ENCODE assay signal across 11 cellular contexts in the genomic region with DNA sequence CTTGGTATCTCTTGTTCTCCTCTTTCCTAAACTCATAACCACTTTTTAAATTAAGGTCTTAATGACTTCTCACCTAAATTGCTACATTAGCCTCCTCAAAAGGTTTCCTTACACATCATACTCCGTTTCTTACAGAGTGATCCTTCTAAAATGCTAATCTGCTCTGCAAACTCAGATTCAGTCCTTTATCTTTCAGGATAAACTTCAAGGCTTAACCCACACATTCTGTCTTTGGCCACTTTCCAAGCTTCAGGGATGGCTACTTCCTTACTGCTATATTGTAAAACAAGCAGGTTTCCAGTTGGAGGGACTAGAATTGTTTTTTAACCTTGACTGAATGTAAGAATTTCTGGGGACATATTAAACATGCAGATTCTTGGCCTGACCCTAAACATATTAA.
DNase-seq lines count a peak whose midpoint lies in the region; ATAC-seq and TF ChIP-seq lines count a peak whose summit lies in the region.
"Had no signal": no experiment of that assay in that cellular context is flagged by ENCODE, and none has a peak within 500 bp of the region (broad histone marks: within the 10 kb centered on the region; RNA-seq: fewer than 3 reads in every experiment).

No MANE protein-coding gene starts in this region.

- H3K79me2 ChIP-seq in smooth muscle cell (ENCODE audit: low read depth): no peaks in the 10 kb centered on the region

- H3K36me3 Mint-ChIP-seq in CD14-positive monocyte (no peaks in the 10 kb centered on the region), HFFc6 (ENCODE audit: low read depth) (no peaks in the 10 kb centered on the region), WTC11 (no peaks in the 10 kb centered on the region)
- peaks cover 13% of the 10 kb centered on the region for H3K36me3 Mint-ChIP-seq in activated naive CD8-positive, alpha-beta T cell treated with anti-CD3 and anti-CD28 coated beads, Interleukin-2, amount 10 ng/mL, durations not matched to agents 7 days and 5 days

- H3K27me3 ChIP-seq in mucosa of rectum (ENCODE audit: control insufficient read depth in 2 of 2, insufficient read depth in 2 of 2, low read length in 2 of 2) (no peaks in the 10 kb centered on the region), smooth muscle cell (ENCODE audit: low read depth) (no peaks in the 10 kb centered on the region)

- H3K27ac Mint-ChIP-seq in CD14-positive monocyte (peak overlapping the region; percentile 8 to 91 (median 67)), HFFc6 (no peak overlapping the region), WTC11 (no peak overlapping the region)
- H3K27ac Mint-ChIP-seq in activated naive CD8-positive, alpha-beta T cell treated with anti-CD3 and anti-CD28 coated beads, Interleukin-2, amount 10 ng/mL, durations not matched to agents 7 days and 5 days: peak overlapping the region; percentile 97

- H3K9me3 ChIP-seq in mucosa of rectum (ENCODE audit: control insufficient read depth in 2 of 2, low read length in 2 of 2) (no peaks in the 10 kb centered on the region), smooth muscle cell (replicated peaks; ENCODE audit: low read depth) (no peaks in the 10 kb centered on the region)
- H3K9me3 ChIP-seq: prostate gland had no signal

- ATAC-seq in activated naive CD8-positive, alpha-beta T cell treated with anti-CD3 and anti-CD28 coated beads, Interleukin-2, amount 10 ng/mL, durations not matched to agents 7 days and 5 days (ENCODE audit: low read depth): no peak
- no peak for ATAC-seq in WTC11

- DNase-seq in CD14-positive monocyte (ENCODE audit: low spot score) (no peak), HFFc6 (no peak), smooth muscle cell (lab: John Stamatoyannopoulos, UW; ENCODE audit: unreplicated experiment) (no peak), WTC11 (ENCODE audit: low spot score) (no peak), NCI-H1417 treated with DMSO at 0.1 percent for 48 hours (lab: John Stamatoyannopoulos, UW) (no peak), putamen (ENCODE audit: low spot score) (no peak)
- DNase-seq in activated naive CD8-positive, alpha-beta T cell treated with anti-CD3 and anti-CD28 coated beads, Interleukin-2, amount 10 ng/mL, durations not matched to agents 7 days and 5 days: no peak
- DNase-seq: DMS79, GOT3 had no signal

- no peak for TF ChIP-seq CTCF in CD14-positive monocyte (IDR thresholded peaks at IDR 0.05)
- no peak for TF ChIP-seq CTCF in HFFc6 (IDR thresholded peaks at IDR 0.05)
- TF ChIP-seq CTCF in smooth muscle cell (IDR thresholded peaks at IDR 0.05; ENCODE audit: borderline replicate concordance, insufficient read depth, poor library complexity, severe bottlenecking): no peak
- no peak for TF ChIP-seq CTCF in WTC11 (IDR thresholded peaks at IDR 0.05)

- H3K9ac ChIP-seq in mucosa of rectum (ENCODE audit: low read depth in 1 of 2, low read length in 2 of 2) (peak overlapping the region in 1 of 2 donors; percentile 61), smooth muscle cell (ENCODE audit: low read depth) (no peak overlapping the region)

- H3K4me1 ChIP-seq in mucosa of rectum (ENCODE audit: control insufficient read depth in 2 of 2, insufficient read depth in 2 of 2, low read length in 2 of 2) (peaks cover 17 to 31% of the 10 kb centered on the region in 2 donors), smooth muscle cell (ENCODE audit: low read depth) (no peaks in the 10 kb centered on the region)

- H3K9me3 Mint-ChIP-seq in CD14-positive monocyte (peaks cover 0 to 3% (median 0%) of the 10 kb centered on the region in 7 donors), HFFc6 (no peaks in the 10 kb centered on the region), WTC11 (peaks cover 9% of the 10 kb centered on the region; the same call in 1 of the 2 replicates)
- H3K9me3 Mint-ChIP-seq in activated naive CD8-positive, alpha-beta T cell treated with anti-CD3 and anti-CD28 coated beads, Interleukin-2, amount 10 ng/mL, durations not matched to agents 7 days and 5 days: no peaks in the 10 kb centered on the region

- CTCF ChIA-PET in WTC11 (lab: Charles Lee): no interaction called here

- 27% methylated on average over 1 of the region's 1 CpG for WGBS in smooth muscle cell (ENCODE audit: low lambda C conversion rate)

- H3K4me2 ChIP-seq in smooth muscle cell: no peak overlapping the region

- H3K4me1 Mint-ChIP-seq in CD14-positive monocyte (peaks cover 62% of the 10 kb centered on the region), HFFc6 (ENCODE audit: low read depth) (peaks cover 24% of the 10 kb centered on the region), WTC11 (no peaks in the 10 kb centered on the region)
- H3K4me1 Mint-ChIP-seq in activated naive CD8-positive, alpha-beta T cell treated with anti-CD3 and anti-CD28 coated beads, Interleukin-2, amount 10 ng/mL, durations not matched to agents 7 days and 5 days: peaks cover 35% of the 10 kb centered on the region

- H3K27me3 Mint-ChIP-seq in CD14-positive monocyte (ENCODE audit: low read depth in 3 of 3): peaks cover 0 to 4% (median 0%) of the 10 kb centered on the region in 3 donors
- peaks cover 5% of the 10 kb centered on the region; the same call in 1 of the 2 replicates for H3K27me3 Mint-ChIP-seq in HFFc6 (ENCODE audit: insufficient read depth)
- no peaks in the 10 kb centered on the region for H3K27me3 Mint-ChIP-seq in activated naive CD8-positive, alpha-beta T cell treated with anti-CD3 and anti-CD28 coated beads, Interleukin-2, amount 10 ng/mL, durations not matched to agents 7 days and 5 days
- no peaks in the 10 kb centered on the region for H3K27me3 Mint-ChIP-seq in WTC11 (ENCODE audit: low read depth)

- no peaks in the 10 kb centered on the region for H4K20me1 ChIP-seq in smooth muscle cell (ENCODE audit: low read depth)

- H3K4me3 ChIP-seq in mucosa of rectum (ENCODE audit: low read length in 2 of 2): peak overlapping the region in 1 of 2 donors; percentile 65
- H3K4me3 ChIP-seq in smooth muscle cell: no peak overlapping the region
- H3K4me3 ChIP-seq: prostate gland had no signal

- no peak overlapping the region for H2AFZ ChIP-seq in smooth muscle cell (ENCODE audit: low read depth)

- intact Hi-C loops in CD14-positive monocyte (cut with micrococcal nuclease): loop anchor here (5.0 kb wide), 3 partner anchors 42 to 127 kb away; a partner anchor contains a TSS

- POLR2A ChIA-PET in activated naive CD8-positive, alpha-beta T cell treated with anti-CD3 and anti-CD28 coated beads, Interleukin-2, amount 10 ng/mL, durations not matched to agents 7 days and 5 days (lab: Charles Lee): interaction anchor here (3.1 kb wide), 1 partner anchor 105 kb away, joined by 27 read pairs; a partner anchor contains a TSS
- POLR2A ChIA-PET in WTC11 (lab: Charles Lee): no interaction called here

- H3F3A ChIP-seq in smooth muscle cell (ENCODE audit: low read depth): no peaks in the 10 kb centered on the region

- peak overlapping the region; percentile 48 to 76 for H3K27ac ChIP-seq in mucosa of rectum (ENCODE audit: low read depth in 2 of 2, low read length in 2 of 2)
- no peak overlapping the region for H3K27ac ChIP-seq in smooth muscle cell (ENCODE audit: low read depth)

- H3K36me3 ChIP-seq in mucosa of rectum (ENCODE audit: control insufficient read depth in 2 of 2, insufficient read depth in 2 of 2, low read length in 2 of 2): no peaks in the 10 kb centered on the region
- H3K36me3 ChIP-seq in smooth muscle cell (ENCODE audit: low read depth): no peaks in the 10 kb centered on the region
- H3K36me3 ChIP-seq: prostate gland had no signal

- H3K4me3 Mint-ChIP-seq in CD14-positive monocyte: peak overlapping the region in 1 of 2 donors; percentile 94
- H3K4me3 Mint-ChIP-seq in HFFc6: peak overlapping the region; percentile 84; the same call in 1 of the 2 replicates
- H3K4me3 Mint-ChIP-seq in activated naive CD8-positive, alpha-beta T cell treated with anti-CD3 and anti-CD28 coated beads, Interleukin-2, amount 10 ng/mL, durations not matched to agents 7 days and 5 days: peak overlapping the region; percentile 89
- no peak overlapping the region for H3K4me3 Mint-ChIP-seq in WTC11

TF ChIP-seq in WTC11, 78 proteins besides CTCF, POLR2A, EP300 and RAD21:
- TF ChIP-seq GTF2I (CRISPR knock-in tag; conservative IDR thresholded peaks at IDR 0.05) (no peak), FOXJ3 (CRISPR knock-in tag; IDR thresholded peaks at IDR 0.05; ENCODE audit: borderline replicate concordance) (no peak), RORB (CRISPR knock-in tag; IDR thresholded peaks at IDR 0.05) (no peak)

Comparison
In these comparisons a context has a peak if more than half of its experiments do, and no peak if none do; other contexts are left out.
1. H3K27ac Mint-ChIP-seq: peak in CD14-positive monocyte (7 of 7) and activated naive CD8-positive, alpha-beta T cell treated with anti-CD3 and anti-CD28 coated beads, Interleukin-2, amount 10 ng/mL, durations not matched to agents 7 days and 5 days (single experiment); none in HFFc6 (single experiment) and WTC11 (single experiment).